28 cellular contexts compared by ENCODE assay signal in genomic region chr19:54331626-54332025, GRCh38. TPM values are rescaled to one million over a fixed set of nuclear protein-coding genes. Genes with fewer than 3 reads are reported as not detected.
"Had no signal": no experiment of that assay in that cellular context is flagged by ENCODE, and none has a peak within 500 bp of the region (broad histone marks: within the 10 kb centered on the region; RNA-seq: fewer than 3 reads in every experiment).

No MANE protein-coding gene starts in this region.

- H3K9me3 ChIP-seq: esophagus squamous epithelium, left lung, neutrophil, prostate gland, spleen, thoracic aorta, tibial nerve, upper lobe of left lung, uterus had no signal

- H3K9ac ChIP-seq: parathyroid adenoma had no signal

- FAIRE-seq: endometrium, keratinocyte had no signal

- H3K27ac ChIP-seq: esophagus squamous epithelium, left lung, neutrophil, parathyroid adenoma, prostate gland, skin epidermis, spleen, thoracic aorta, tibial nerve, upper lobe of left lung, uterus had no signal

- H3K4me1 ChIP-seq: esophagus squamous epithelium, left lung, parathyroid adenoma, prostate gland, tibial nerve, upper lobe of left lung, uterus had no signal

- ATAC-seq: effector memory CD8-positive, alpha-beta T cell; left cardiac atrium; left lung; natural killer cell; right cardiac atrium; stimulated activated naive CD8-positive, alpha-beta T cell treated with anti-CD3 and anti-CD28 coated beads, Interleukin-15, Interleukin-2, amounts not matched to agents 100 U/mL and 50 U/mL, for 24 hours had no signal

- H3K27me3 ChIP-seq: neutrophil, spleen, tibial nerve, upper lobe of left lung, uterus had no signal

- DNase-seq: cortex of kidney; effector memory CD8-positive, alpha-beta T cell; erythroblast; esophagus squamous epithelium; foreskin melanocyte; left cardiac atrium; left lung; mammary epithelial cell; natural killer cell; right cardiac atrium; spleen; stimulated activated CD4-positive, alpha-beta T cell treated with anti-CD3 and anti-CD28 coated beads, Interleukin-4, amount 100 ng/mL, for 4 hours; stimulated activated naive CD8-positive, alpha-beta T cell treated with anti-CD3 and anti-CD28 coated beads, Interleukin-15, Interleukin-2, amounts not matched to agents 100 U/mL and 50 U/mL, for 24 hours; substantia nigra; upper lobe of left lung; uterus had no signal

- H3K4me3 ChIP-seq: esophagus squamous epithelium, left lung, prostate gland, skin epidermis, spleen, thoracic aorta, tibial nerve, upper lobe of left lung, uterus had no signal

- H3K36me3 ChIP-seq: esophagus squamous epithelium, left lung, neutrophil, prostate gland, spleen, thoracic aorta, tibial nerve, upper lobe of left lung, uterus had no signal

RNA-seq across cellular contexts. Expression of gene LILRA4, which starts 7.3 kb away (rescaled TPM):
- total RNA-seq: dermis microvascular lymphatic vessel endothelial cell, left cardiac atrium, mammary epithelial cell, osteoblast, renal cortical epithelial cell, right cardiac atrium, thoracic aorta, tibial nerve, uterus had no signal
- polyA plus RNA-seq: keratinocyte, mammary epithelial cell, neural cell, right cardiac atrium had no signal

RNA-seq across cellular contexts. Expression of gene LILRA5, which starts 18.7 kb away (rescaled TPM):
- total RNA-seq: dermis microvascular lymphatic vessel endothelial cell, mammary epithelial cell, renal cortical epithelial cell had no signal
- polyA plus RNA-seq: keratinocyte, mammary epithelial cell, neural cell had no signal

RNA-seq across cellular contexts. Expression of gene LAIR1, which starts 33.1 kb away (rescaled TPM):
- total RNA-seq: dermis microvascular lymphatic vessel endothelial cell, mammary epithelial cell, renal cortical epithelial cell had no signal
- polyA plus RNA-seq: keratinocyte, mammary epithelial cell, neural cell had no signal

RNA-seq across cellular contexts. Expression of gene LILRB2, which starts 50.7 kb away (rescaled TPM):
- total RNA-seq: dermis microvascular lymphatic vessel endothelial cell, mammary epithelial cell, osteoblast, renal cortical epithelial cell had no signal
- polyA plus RNA-seq: keratinocyte, mammary epithelial cell, neural cell had no signal
